ENCODE assay signal across 29 cellular contexts in the genomic region with DNA sequence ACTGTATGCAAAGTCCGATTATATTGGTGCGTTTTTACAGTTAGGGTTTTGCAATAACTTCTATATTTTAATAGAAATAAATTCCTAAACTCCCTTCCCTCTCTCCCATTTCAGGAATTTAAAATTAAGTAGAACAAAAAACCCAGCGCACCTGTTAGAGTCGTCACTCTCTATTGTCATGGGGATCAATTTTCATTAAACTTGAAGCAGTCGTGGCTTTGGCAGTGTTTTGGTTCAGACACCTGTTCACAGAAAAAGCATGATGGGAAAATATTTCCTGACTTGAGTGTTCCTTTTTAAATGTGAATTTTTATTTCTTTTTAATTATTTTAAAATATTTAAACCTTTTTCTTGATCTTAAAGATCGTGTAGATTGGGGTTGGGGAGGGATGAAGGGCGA.
"Had no signal": no experiment of that assay in that cellular context is flagged by ENCODE, and none has a peak within 500 bp of the region (broad histone marks: within the 10 kb centered on the region; RNA-seq: fewer than 3 reads in every experiment).

No MANE protein-coding gene starts in this region.

- H3K27me3 ChIP-seq: left lung, neural progenitor cell, neutrophil, right atrium auricular region, spleen, suprapubic skin, tibial artery, upper lobe of right lung had no signal

- H3K79me2 ChIP-seq: parathyroid adenoma had no signal

- FAIRE-seq: islet of Langerhans, kidney, urothelium cell line had no signal

- H3K4me3 ChIP-seq: left lung, lower lobe of right lung, neural progenitor cell, psoas muscle, right atrium auricular region, spleen, suprapubic skin, thoracic aorta, tibial artery, upper lobe of right lung had no signal

- ATAC-seq: left lung; lower lobe of right lung; natural killer cell; psoas muscle; sciatic nerve; stimulated activated effector memory CD8-positive, alpha-beta T cell treated with anti-CD3 and anti-CD28 coated beads, Interleukin-12 subunit alpha, Interleukin-12 subunit beta, amount 100 ng/mL, for 72 hours had no signal

- H3K27ac ChIP-seq: left lung, lower lobe of right lung, neural progenitor cell, neutrophil, parathyroid adenoma, psoas muscle, right atrium auricular region, spleen, suprapubic skin, thoracic aorta, tibial artery, upper lobe of right lung had no signal

- H3K4me2 ChIP-seq: neural progenitor cell had no signal

- H2AFZ ChIP-seq: neural progenitor cell, parathyroid adenoma had no signal

- DNase-seq: hypothalamus; immature natural killer cell; kidney; left lung; lower lobe of right lung; mammary epithelial cell; mesenchymal stem cell; naive B cell; natural killer cell; nephron progenitor cell; occipital lobe; psoas muscle; small intestine; spleen; stimulated activated CD4-positive, alpha-beta T cell treated with anti-CD3 and anti-CD28 coated beads, Interleukin-4, amount 100 ng/mL, for 24 hours; stimulated activated naive CD4-positive, alpha-beta T cell; tibial artery; trophoblast cell; upper lobe of right lung had no signal

- H3K9me3 ChIP-seq: left lung, lower lobe of right lung, neutrophil, psoas muscle, right atrium auricular region, spleen, suprapubic skin, thoracic aorta, tibial artery, upper lobe of right lung had no signal

- H3K9ac ChIP-seq: neural progenitor cell, parathyroid adenoma had no signal

- H3K4me1 ChIP-seq: left lung, lower lobe of right lung, neural progenitor cell, psoas muscle, right atrium auricular region, spleen, suprapubic skin, tibial artery, upper lobe of right lung had no signal
